8 cellular contexts compared by ENCODE assay signal in genomic region chr10:112140110-112140755, GRCh38. TPM values are rescaled to one million over a fixed set of nuclear protein-coding genes. Genes with fewer than 3 reads are reported as not detected.
DNase-seq lines count a peak whose midpoint lies in the region; ATAC-seq and TF ChIP-seq lines count a peak whose summit lies in the region.

No MANE protein-coding gene starts in this region.

- H2AFZ ChIP-seq in DND-41 (ENCODE audit: low read depth, low read length) (no peak overlapping the region), OCI-LY7 (ENCODE audit: low read length) (no peak overlapping the region), osteoblast (ENCODE audit: low read length) (no peak overlapping the region)

- peaks cover 3% of the 10 kb centered on the region for H3K4me1 Mint-ChIP-seq in activated T-cell treated with anti-CD3 and anti-CD28 coated beads, Interleukin-2, amount 50 U/mL, for 24 hours (ENCODE audit: low read depth)

- CTCF ChIA-PET in OCI-LY7 (lab: Charles Lee; ENCODE audit: unreplicated experiment): interaction anchor here (1.1 kb wide), 1 partner anchor 75 kb away, joined by 4 read pairs; no protein-coding TSS in a partner anchor

- DNase-seq in DND-41 (peak; percentile 67), HS-27A (ENCODE audit: low read depth) (peak; percentile 12), OCI-LY7 (ENCODE audit: low spot score) (peak; percentile 80), fibroblast of peridontal ligament (ENCODE audit: extremely low read depth) (peak; percentile 59), osteoblast (ENCODE audit: insufficient read length, low spot score, missing footprints) (peak; percentile 80), tibial artery (peak in 1 of 2 donors; percentile 42)
- DNase-seq in activated T-cell treated with anti-CD3 and anti-CD28 coated beads, Interleukin-2, amount 50 U/mL, for 24 hours: peak; percentile 79

- H3K4me3 ChIP-seq in DND-41 (ENCODE audit: low read depth in 1 of 2, low read length in 2 of 2): no peak overlapping the region
- no peak overlapping the region for H3K4me3 ChIP-seq in OCI-LY7 (ENCODE audit: low read depth, low read length, poor library complexity, severe bottlenecking)
- H3K4me3 ChIP-seq in osteoblast (ENCODE audit: insufficient read depth, low read length): no peak overlapping the region
- H3K4me3 ChIP-seq in tibial artery: no peak overlapping the region

- intact Hi-C loops in OCI-LY7 (cut with micrococcal nuclease; ENCODE audit: unreplicated experiment): loop anchor here (1.0 kb wide), 1 partner anchor 174 kb away; no protein-coding TSS in a partner anchor
- intact Hi-C loops in tibial artery (cut with DNase I; ENCODE audit: low total_unique reads): no loop called here

- H4K20me1 ChIP-seq in DND-41 (ENCODE audit: insufficient read depth, low read length) (0 out of 2 replicates have a peak, but pooled peaks cover 3% of the 10 kb centered on the region), OCI-LY7 (ENCODE audit: insufficient read depth, low read length) (no peaks in the 10 kb centered on the region), osteoblast (ENCODE audit: insufficient read depth, low read length) (peaks cover 3% of the 10 kb centered on the region)

- H3K27me3 Mint-ChIP-seq in activated T-cell treated with anti-CD3 and anti-CD28 coated beads, Interleukin-2, amount 50 U/mL, for 24 hours: no peaks in the 10 kb centered on the region

- H3K27me3 ChIP-seq in DND-41 (ENCODE audit: insufficient read depth, low read length, poor library complexity) (no peaks in the 10 kb centered on the region), osteoblast (ENCODE audit: insufficient read depth, low read length) (no peaks in the 10 kb centered on the region), tibial artery (no peaks in the 10 kb centered on the region)

- H3K27ac ChIP-seq in DND-41 (ENCODE audit: low read length) (no peak overlapping the region), OCI-LY7 (ENCODE audit: low read depth, low read length, poor library complexity, severe bottlenecking) (no peak overlapping the region), osteoblast (ENCODE audit: low read depth, low read length) (no peak overlapping the region), tibial artery (no peak overlapping the region)

- peak; percentile 84 for TF ChIP-seq CTCF in DND-41 (IDR thresholded peaks at IDR 0.05; ENCODE audit: borderline replicate concordance, extremely low read depth, low read length, poor library complexity, severe bottlenecking)
- TF ChIP-seq CTCF in OCI-LY7 (conservative IDR thresholded peaks at IDR 0.05; ENCODE audit: low read length): peak; percentile 88
- TF ChIP-seq CTCF in osteoblast (IDR thresholded peaks at IDR 0.05; ENCODE audit: extremely low read depth, low read depth, low read length): peak; percentile 92
- peak; percentile 61 to 80 for TF ChIP-seq CTCF in tibial artery (IDR thresholded peaks at IDR 0.05)

- H3K9me3 Mint-ChIP-seq in activated T-cell treated with anti-CD3 and anti-CD28 coated beads, Interleukin-2, amount 50 U/mL, for 24 hours: no peaks in the 10 kb centered on the region

- no peak overlapping the region for H3K9ac ChIP-seq in DND-41 (ENCODE audit: low read depth, low read length)

- BruUV-seq in OCI-LY7 (replicated peaks; lab: Mats Ljungman, UMichigan): no TSS peak

- H3K9me3 ChIP-seq in DND-41 (ENCODE audit: insufficient read depth, low read length, severe bottlenecking): no peaks in the 10 kb centered on the region
- no peaks in the 10 kb centered on the region for H3K9me3 ChIP-seq in OCI-LY7 (ENCODE audit: low read length)
- H3K9me3 ChIP-seq in osteoblast (ENCODE audit: low read depth, low read length): no peaks in the 10 kb centered on the region
- no peaks in the 10 kb centered on the region for H3K9me3 ChIP-seq in tibial artery

- no peaks in the 10 kb centered on the region for H3K4me1 ChIP-seq in DND-41 (ENCODE audit: insufficient read depth, low read length)
- no peaks in the 10 kb centered on the region for H3K4me1 ChIP-seq in OCI-LY7 (ENCODE audit: insufficient read depth, low read length, poor library complexity, severe bottlenecking)
- H3K4me1 ChIP-seq in osteoblast (ENCODE audit: insufficient read depth, low read length): no peaks in the 10 kb centered on the region
- no peaks in the 10 kb centered on the region for H3K4me1 ChIP-seq in tibial artery

- POLR2A ChIA-PET in OCI-LY7 (lab: Charles Lee): interaction anchor here (1.0 kb wide), 1 partner anchor 295 kb away, joined by 4 read pairs; no protein-coding TSS in a partner anchor

- H3K27ac Mint-ChIP-seq in activated T-cell treated with anti-CD3 and anti-CD28 coated beads, Interleukin-2, amount 50 U/mL, for 24 hours: no peak overlapping the region

- H3K4me3 Mint-ChIP-seq in activated T-cell treated with anti-CD3 and anti-CD28 coated beads, Interleukin-2, amount 50 U/mL, for 24 hours: no peak overlapping the region

- H3K79me2 ChIP-seq in DND-41 (ENCODE audit: insufficient read depth, low read length): no peaks in the 10 kb centered on the region
- no peaks in the 10 kb centered on the region for H3K79me2 ChIP-seq in OCI-LY7 (ENCODE audit: insufficient read depth, low read depth, low read length)
- H3K79me2 ChIP-seq in osteoblast (ENCODE audit: insufficient read depth, low read length): no peaks in the 10 kb centered on the region

- H3K4me2 ChIP-seq in DND-41 (ENCODE audit: insufficient read depth, low read length) (no peak overlapping the region), OCI-LY7 (ENCODE audit: low read length) (no peak overlapping the region), osteoblast (ENCODE audit: insufficient read depth, low read length) (no peak overlapping the region)

- no peaks in the 10 kb centered on the region for H3K9me2 ChIP-seq in OCI-LY7 (ENCODE audit: insufficient read depth, low read length)

- ATAC-seq in DND-41 (ENCODE audit: insufficient read depth, low read depth): peak; percentile 88
- peak; percentile 96 for ATAC-seq in GM21447 (IDR thresholded peaks at IDR 0.05; ENCODE audit: unreplicated experiment)

- no peaks in the 10 kb centered on the region for H3K36me3 Mint-ChIP-seq in activated T-cell treated with anti-CD3 and anti-CD28 coated beads, Interleukin-2, amount 50 U/mL, for 24 hours (ENCODE audit: low read depth)

- H3K36me3 ChIP-seq in DND-41 (ENCODE audit: insufficient read depth, low read length) (no peaks in the 10 kb centered on the region), OCI-LY7 (ENCODE audit: insufficient read depth, low read length) (no peaks in the 10 kb centered on the region), osteoblast (ENCODE audit: insufficient read depth, low read length) (no peaks in the 10 kb centered on the region), tibial artery (peaks cover 0 to 11% (median 0%) of the 10 kb centered on the region in 3 donors)

RNA-seq across cellular contexts. Expression of gene GPAM, which starts 43.3 kb away (rescaled TPM):
- 6.9 and 7.5 TPM in 2 replicates for total RNA-seq in OCI-LY7 (2014; rRNA removed; shearing (Covaris generic))
- total RNA-seq in OCI-LY7 (2022) (7.9 and 13.0 TPM in 2 replicates), osteoblast (10.5 and 15.6 TPM in 2 replicates)
